In the genomic region with DNA sequence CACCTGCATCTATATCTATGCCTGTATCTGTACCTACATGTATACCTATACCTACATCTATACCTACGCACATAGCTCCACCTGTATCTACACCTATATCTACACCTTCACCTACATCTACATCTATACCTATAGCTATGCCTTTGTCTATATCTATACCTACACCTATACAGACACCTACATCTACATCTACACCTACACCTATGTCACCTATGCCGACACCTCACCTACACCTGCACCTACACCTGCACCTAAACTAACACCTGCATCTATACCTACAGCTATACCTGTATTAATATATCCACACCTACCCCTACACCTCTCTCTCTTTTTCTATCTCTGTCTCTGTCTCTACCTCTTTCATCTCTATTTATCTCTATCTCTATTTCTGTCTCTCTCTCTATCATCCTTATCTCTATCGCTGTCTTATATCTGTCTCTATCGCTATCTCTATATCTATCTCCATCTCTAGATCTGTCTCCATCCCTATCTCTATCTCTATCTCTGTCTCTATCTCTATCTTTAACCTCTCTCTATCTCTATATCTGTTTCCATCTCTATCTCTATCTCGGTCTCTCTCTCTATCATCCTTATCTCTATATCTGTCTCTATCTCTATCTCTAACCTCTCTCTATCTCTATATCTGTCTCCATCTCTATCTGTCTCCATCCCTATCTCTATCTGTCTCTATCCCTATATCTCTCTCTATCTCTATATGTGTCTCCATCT, we compare ENCODE assay signal across 31 cellular contexts. TPM values are rescaled to one million over a fixed set of nuclear protein-coding genes. Genes with fewer than 3 reads are reported as not detected.
DNase-seq lines count a peak whose midpoint lies in the region; ATAC-seq, FAIRE-seq and TF ChIP-seq lines count a peak whose summit lies in the region.
"Had no signal": no experiment of that assay in that cellular context is flagged by ENCODE, and none has a peak within 500 bp of the region (broad histone marks: within the 10 kb centered on the region; RNA-seq: fewer than 3 reads in every experiment).

No MANE protein-coding gene starts in this region.

- H3K9me3 ChIP-seq in HEK293 (ENCODE audit: control insufficient read depth, insufficient read depth, low read depth, low read length) = no peaks in the 10 kb centered on the region
- no peaks in the 10 kb centered on the region for H3K9me3 ChIP-seq in naive thymus-derived CD4-positive, alpha-beta T cell (ENCODE audit: control insufficient read depth in 2 of 3, low read length in 3 of 3)
- H3K9me3 ChIP-seq in sigmoid colon = no peaks in the 10 kb centered on the region
- H3K9me3 ChIP-seq: BE2C, BLaER1 had no signal

- POLR2A ChIA-PET in HEK293 (lab: Yijun Ruan, JAX) = no interaction called here
- POLR2A ChIA-PET in activated B cell treated with CpG ODN at 0.5 μM for 24 hours (lab: Charles Lee) = no interaction called here
- POLR2A ChIA-PET in naive thymus-derived CD4-positive, alpha-beta T cell (lab: Charles Lee) = no interaction called here

- no peaks in the 10 kb centered on the region for H3K9me3 Mint-ChIP-seq in activated B cell treated with CpG ODN at 0.5 μM for 24 hours
- H3K9me3 Mint-ChIP-seq in naive thymus-derived CD4-positive, alpha-beta T cell = no peaks in the 10 kb centered on the region
- H3K9me3 Mint-ChIP-seq: CD4-positive, alpha-beta memory T cell; CD8-positive, alpha-beta memory T cell had no signal

- peak; percentile 13 for FAIRE-seq in urothelium cell line (lab: Jason Lieb, UNC)
- FAIRE-seq: A204.1, GM12878, GM12892, GM18507 had no signal

- no peak for ATAC-seq in activated B cell treated with CpG ODN at 0.5 μM for 24 hours (ENCODE audit: low read depth)
- peak; percentile 26 for ATAC-seq in naive thymus-derived CD4-positive, alpha-beta T cell
- no peak for ATAC-seq in GM21360 (IDR thresholded peaks at IDR 0.05; ENCODE audit: unreplicated experiment)
- ATAC-seq: GM12878 had no signal

- H3K27ac ChIP-seq in HEK293 (ENCODE audit: extremely low read depth, low read depth, low read length) (no peak overlapping the region), sigmoid colon (no peak overlapping the region)
- H3K27ac ChIP-seq in naive thymus-derived CD4-positive, alpha-beta T cell (ENCODE audit: low read depth, low read length) = no peak overlapping the region
- H3K27ac ChIP-seq: BLaER1 had no signal

- no peak for TF ChIP-seq POLR2A in sigmoid colon (IDR thresholded peaks at IDR 0.05)

- H3K4me3 Mint-ChIP-seq in activated B cell treated with CpG ODN at 0.5 μM for 24 hours = no peak overlapping the region
- no peak overlapping the region for H3K4me3 Mint-ChIP-seq in naive thymus-derived CD4-positive, alpha-beta T cell
- H3K4me3 Mint-ChIP-seq: CD14-positive monocyte; CD4-positive, alpha-beta memory T cell; CD4-positive, CD25-positive, alpha-beta regulatory T cell; CD8-positive, alpha-beta memory T cell had no signal

- intact Hi-C loops in activated B cell treated with CpG ODN at 0.5 μM for 24 hours (cut with micrococcal nuclease) = no loop called here
- intact Hi-C loops in naive thymus-derived CD4-positive, alpha-beta T cell (cut with micrococcal nuclease) = no loop called here
- intact Hi-C loops in sigmoid colon (cut with DNase I) = no loop called here

- peaks cover 4% of the 10 kb centered on the region; the same call in 1 of the 2 replicates for H3K4me1 ChIP-seq in HEK293 (ENCODE audit: control insufficient read depth, insufficient read depth, low read length)
- no peaks in the 10 kb centered on the region for H3K4me1 ChIP-seq in naive thymus-derived CD4-positive, alpha-beta T cell (ENCODE audit: control insufficient read depth in 2 of 2, insufficient read depth in 2 of 2, low read length in 2 of 2)
- no peaks in the 10 kb centered on the region for H3K4me1 ChIP-seq in sigmoid colon
- H3K4me1 ChIP-seq: BE2C had no signal

- no peak overlapping the region for H3K27ac Mint-ChIP-seq in activated B cell treated with CpG ODN at 0.5 μM for 24 hours
- H3K27ac Mint-ChIP-seq in naive thymus-derived CD4-positive, alpha-beta T cell = no peak overlapping the region
- H3K27ac Mint-ChIP-seq: CD14-positive monocyte; CD4-positive, alpha-beta memory T cell; CD4-positive, CD25-positive, alpha-beta regulatory T cell; CD8-positive, alpha-beta memory T cell had no signal

- no peaks in the 10 kb centered on the region for H3K27me3 ChIP-seq in naive thymus-derived CD4-positive, alpha-beta T cell (ENCODE audit: control insufficient read depth in 2 of 2, insufficient read depth in 2 of 2, low read length in 2 of 2)
- peaks cover 6 to 66% (median 23%) of the 10 kb centered on the region in 3 donors for H3K27me3 ChIP-seq in sigmoid colon

- H3K36me3 ChIP-seq in HEK293 (ENCODE audit: control insufficient read depth in 2 of 2, insufficient read depth in 1 of 2, low read length in 2 of 2) = no peaks in the 10 kb centered on the region
- no peaks in the 10 kb centered on the region for H3K36me3 ChIP-seq in naive thymus-derived CD4-positive, alpha-beta T cell (ENCODE audit: control insufficient read depth in 2 of 3, insufficient read depth in 3 of 3, low read length in 3 of 3)
- no peaks in the 10 kb centered on the region for H3K36me3 ChIP-seq in sigmoid colon
- H3K36me3 ChIP-seq: BE2C, BLaER1 had no signal

- no peak for TF ChIP-seq CTCF in HEK293 (tag by site-specific recombination; IDR thresholded peaks at IDR 0.05)
- peak; percentile 77 for TF ChIP-seq CTCF in activated B cell treated with CpG ODN at 0.5 μM for 24 hours (IDR thresholded peaks at IDR 0.05)
- no peak for TF ChIP-seq CTCF in sigmoid colon (IDR thresholded peaks at IDR 0.05)

- 94 to 95% methylated on average over 5 of the region's 5 CpGs for WGBS in sigmoid colon, 2 donors

- no peaks in the 10 kb centered on the region for H3K4me1 Mint-ChIP-seq in activated B cell treated with CpG ODN at 0.5 μM for 24 hours
- no peaks in the 10 kb centered on the region for H3K4me1 Mint-ChIP-seq in naive thymus-derived CD4-positive, alpha-beta T cell
- H3K4me1 Mint-ChIP-seq: CD14-positive monocyte; CD4-positive, CD25-positive, alpha-beta regulatory T cell; CD8-positive, alpha-beta memory T cell had no signal

- no peak for TF ChIP-seq EP300 in sigmoid colon (IDR thresholded peaks at IDR 0.05)

- CTCF ChIA-PET in HEK293 (lab: Yijun Ruan, JAX) (no interaction called here), activated B cell treated with CpG ODN at 0.5 μM for 24 hours (lab: Charles Lee) (no interaction called here)
- CTCF ChIA-PET in naive thymus-derived CD4-positive, alpha-beta T cell (lab: Charles Lee) = no interaction called here

- peaks cover 28% of the 10 kb centered on the region for H3K27me3 Mint-ChIP-seq in activated B cell treated with CpG ODN at 0.5 μM for 24 hours
- H3K27me3 Mint-ChIP-seq in naive thymus-derived CD4-positive, alpha-beta T cell = peaks cover 14 to 38% (median 27%) of the 10 kb centered on the region in 5 donors

- DNase-seq in activated B cell treated with CpG ODN at 0.5 μM for 24 hours (no peak), urothelium cell line (ENCODE audit: low spot score) (no peak), NCI-H345 (lab: John Stamatoyannopoulos, UW) (no peak), sigmoid colon (no peak)
- DNase-seq in naive thymus-derived CD4-positive, alpha-beta T cell = no peak
- DNase-seq: 8988T; ACHN; BE2C; C1 segment of cervical spinal cord; CD4-positive, alpha-beta memory T cell; CD4-positive, CD25-positive, alpha-beta regulatory T cell; CD8-positive, alpha-beta memory T cell; COR-L47; DMS 273 treated with DMSO at 0.1 percent for 48 hours; DMS153; DMS53; DMS79; DND-41; EL; GDM1 had no signal

- H3K4me3 ChIP-seq in HEK293 (ENCODE audit: low read depth, low read length) (no peak overlapping the region), sigmoid colon (no peak overlapping the region)
- no peak overlapping the region for H3K4me3 ChIP-seq in naive thymus-derived CD4-positive, alpha-beta T cell (ENCODE audit: low read length)
- H3K4me3 ChIP-seq: BLaER1, GM12878 had no signal

- H3K36me3 Mint-ChIP-seq in activated B cell treated with CpG ODN at 0.5 μM for 24 hours (ENCODE audit: low read depth) = no peaks in the 10 kb centered on the region
- no peaks in the 10 kb centered on the region for H3K36me3 Mint-ChIP-seq in naive thymus-derived CD4-positive, alpha-beta T cell
- H3K36me3 Mint-ChIP-seq: CD14-positive monocyte; CD4-positive, alpha-beta memory T cell; CD4-positive, CD25-positive, alpha-beta regulatory T cell; CD8-positive, alpha-beta memory T cell had no signal

TF ChIP-seq in HEK293, 187 proteins besides CTCF, POLR2A, EP300 and RAD21 (continues in another document):
- TF ChIP-seq BCL11B (tag by site-specific recombination; IDR thresholded peaks at IDR 0.05; ENCODE audit: low read depth) (no peak), MEIS1 (CRISPR knock-in tag; IDR thresholded peaks at IDR 0.05; ENCODE audit: borderline replicate concordance) (no peak), GLI4 (tag by site-specific recombination; IDR thresholded peaks at IDR 0.05) (no peak), ZNF548 (tag by site-specific recombination; IDR thresholded peaks at IDR 0.05) (no peak), ZNF571 (tag by site-specific recombination; IDR thresholded peaks at IDR 0.05) (no peak)
- TF ChIP-seq, protein P1, sequence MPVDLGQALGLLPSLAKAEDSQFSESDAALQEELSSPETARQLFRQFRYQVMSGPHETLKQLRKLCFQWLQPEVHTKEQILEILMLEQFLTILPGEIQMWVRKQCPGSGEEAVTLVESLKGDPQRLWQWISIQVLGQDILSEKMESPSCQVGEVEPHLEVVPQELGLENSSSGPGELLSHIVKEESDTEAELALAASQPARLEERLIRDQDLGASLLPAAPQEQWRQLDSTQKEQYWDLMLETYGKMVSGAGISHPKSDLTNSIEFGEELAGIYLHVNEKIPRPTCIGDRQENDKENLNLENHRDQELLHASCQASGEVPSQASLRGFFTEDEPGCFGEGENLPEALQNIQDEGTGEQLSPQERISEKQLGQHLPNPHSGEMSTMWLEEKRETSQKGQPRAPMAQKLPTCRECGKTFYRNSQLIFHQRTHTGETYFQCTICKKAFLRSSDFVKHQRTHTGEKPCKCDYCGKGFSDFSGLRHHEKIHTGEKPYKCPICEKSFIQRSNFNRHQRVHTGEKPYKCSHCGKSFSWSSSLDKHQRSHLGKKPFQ (tag by site-specific recombination; IDR thresholded peaks at IDR 0.05) = no peak

RNA-seq across cellular contexts. Expression of gene IRX4, which starts 37.9 kb away (rescaled TPM):
- total RNA-seq in activated B cell treated with CpG ODN at 0.5 μM for 24 hours (not detected in 2 replicates), sigmoid colon (not detected)
- not detected for total RNA-seq in naive thymus-derived CD4-positive, alpha-beta T cell
- not detected for polyA plus RNA-seq in naive thymus-derived CD4-positive, alpha-beta T cell
- under 1 TPM in 1 of 3 donors, not detected in 2; 0.06 TPM for polyA plus RNA-seq in sigmoid colon
- total RNA-seq: A673; CD4-positive, alpha-beta memory T cell; CD4-positive, CD25-positive, alpha-beta regulatory T cell; CD8-positive, alpha-beta memory T cell; G401; GM12878 had no signal
- polyA plus RNA-seq: AG04450; CD14-positive monocyte; CD4-positive, alpha-beta memory T cell; CD4-positive, CD25-positive, alpha-beta regulatory T cell; CD8-positive, alpha-beta memory T cell; GM12878 had no signal

RNA-seq across cellular contexts. Expression of gene NDUFS6, which starts 43.7 kb away (rescaled TPM):
- total RNA-seq in activated B cell treated with CpG ODN at 0.5 μM for 24 hours (22.5 and 25.7 TPM in 2 replicates), sigmoid colon (10 to 100 TPM; 34.9 to 82.6 (median 55.4) TPM)
- total RNA-seq in naive thymus-derived CD4-positive, alpha-beta T cell = 10 to 100 TPM; 14.2 to 28.8 (median 15.4) TPM
- 10 to 100 TPM; 55.3 to 61.7 TPM for polyA plus RNA-seq in naive thymus-derived CD4-positive, alpha-beta T cell
- 100 to 1,000 TPM in 2 of 3 donors, 10 to 100 TPM in 1; 94.0 to 156 (median 111) TPM for polyA plus RNA-seq in sigmoid colon

RNA-seq across cellular contexts. Expression of gene MRPL36, which starts 45.2 kb away (rescaled TPM):
- total RNA-seq in activated B cell treated with CpG ODN at 0.5 μM for 24 hours (28.7 and 32.8 TPM in 2 replicates), sigmoid colon (10 to 100 TPM; 32.4 to 59.4 (median 49.2) TPM)
- total RNA-seq in naive thymus-derived CD4-positive, alpha-beta T cell = 10 to 100 TPM; 14.1 to 52.6 (median 26.8) TPM
- polyA plus RNA-seq in naive thymus-derived CD4-positive, alpha-beta T cell = 10 to 100 TPM; 69.4 to 77.5 TPM
- polyA plus RNA-seq in sigmoid colon = 10 to 100 TPM; 65.9 to 77.9 (median 70.9) TPM
